Comparison of ENCODE assay signal across 20 cellular contexts in the genomic region with DNA sequence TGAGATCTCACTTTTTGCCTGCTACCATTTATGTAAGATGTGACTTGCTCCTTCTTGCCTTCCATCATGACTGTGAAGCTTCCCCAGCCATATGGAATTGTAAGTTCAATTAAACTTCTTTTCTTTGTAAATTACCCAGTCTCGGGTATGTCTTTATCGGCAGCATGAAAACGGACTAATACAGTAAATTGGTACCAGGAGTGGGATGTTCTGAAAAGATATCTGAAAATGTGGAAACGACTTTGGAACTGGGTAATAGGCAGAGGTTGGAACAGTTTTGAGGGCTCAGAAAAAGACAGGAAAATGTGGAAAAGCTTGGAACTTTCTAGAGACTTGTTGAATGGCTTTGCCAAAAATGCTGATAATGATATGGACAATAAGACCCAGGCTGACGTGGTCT. TPM values are rescaled to one million over a fixed set of nuclear protein-coding genes. Genes with fewer than 3 reads are reported as not detected.
DNase-seq lines count a peak whose midpoint lies in the region; ATAC-seq, FAIRE-seq and TF ChIP-seq lines count a peak whose summit lies in the region.
"Had no signal": no experiment of that assay in that cellular context is flagged by ENCODE, and none has a peak within 500 bp of the region (broad histone marks: within the 10 kb centered on the region; RNA-seq: fewer than 3 reads in every experiment).

No MANE protein-coding gene starts in this region.

- POLR2A ChIA-PET in K562 (lab: Yijun Ruan, JAX): interaction anchor here (1.6 kb wide), 1 partner anchor 20 kb away, joined by 5 read pairs; no protein-coding TSS in a partner anchor

- no peak for TF ChIP-seq POLR2A in K562 (conservative IDR thresholded peaks at IDR 0.05)

- H3K36me3 ChIP-seq in K562 (ENCODE audit: control insufficient read depth, insufficient read depth, low read length) (no peaks in the 10 kb centered on the region), endodermal cell (ENCODE audit: control insufficient read depth, insufficient read depth, low read length) (no peaks in the 10 kb centered on the region)

- no peaks in the 10 kb centered on the region for H3K9me1 ChIP-seq in K562 (ENCODE audit: control insufficient read depth, insufficient read depth, low read length)

- H3K4me3 ChIP-seq in K562 (no peak overlapping the region), endodermal cell (ENCODE audit: low read length) (peak overlapping the region; percentile 45)
- H3K4me3 ChIP-seq: GM23248 had no signal

- H3K4me1 Mint-ChIP-seq in endodermal cell (no peaks in the 10 kb centered on the region), progenitor cell of endocrine pancreas (ENCODE audit: low read depth) (no peaks in the 10 kb centered on the region)
- H3K4me1 Mint-ChIP-seq: CD4-positive, alpha-beta memory T cell had no signal

- peaks cover 3% of the 10 kb centered on the region for H3K27me3 Mint-ChIP-seq in endodermal cell (ENCODE audit: insufficient read depth)
- H3K27me3 Mint-ChIP-seq in progenitor cell of endocrine pancreas: no peaks in the 10 kb centered on the region
- H3K27me3 Mint-ChIP-seq: CD4-positive, alpha-beta memory T cell had no signal

- H3K9me3 ChIP-seq in K562 (replicated peaks; ENCODE audit: control insufficient read depth, insufficient read depth, low read depth, low read length): no peaks in the 10 kb centered on the region; the same call in 1 of the 2 replicates
- H3K9me3 ChIP-seq in endodermal cell (ENCODE audit: control insufficient read depth, low read length): peaks cover 27% of the 10 kb centered on the region

- no peak for ATAC-seq in K562

- no peak for DNase-seq in K562 (ENCODE audit: extremely low read depth in 1 of 4, low spot score in 3 of 4)
- no peak for DNase-seq in endodermal cell
- DNase-seq in progenitor cell of endocrine pancreas (ENCODE audit: low spot score, unreplicated experiment): no peak
- DNase-seq in cerebellum (ENCODE audit: low spot score): no peak
- no peak for DNase-seq in NCI-H748 treated with DMSO at 0.1 percent for 48 hours (lab: John Stamatoyannopoulos, UW)
- DNase-seq in NCI-H1694 treated with DMSO at 0.1 percent for 48 hours (lab: John Stamatoyannopoulos, UW): no peak
- DNase-seq: C1 segment of cervical spinal cord; Calu3; CD4-positive, alpha-beta memory T cell; COR-L47; DMS53; DMS79 treated with DMSO at 0.1 percent for 48 hours; GF-D8; GM23248; H7; HCEC 1CT had no signal

- no peaks in the 10 kb centered on the region for H4K20me1 ChIP-seq in K562 (replicated peaks; ENCODE audit: control insufficient read depth, insufficient read depth, low read length)

- TF ChIP-seq CTCF in K562 (IDR thresholded peaks at IDR 0.05 in 2 of 3, conservative IDR thresholded peaks at IDR 0.05 in 1 of 3; ENCODE audit: insufficient read depth in 2 of 3, low read depth in 1 of 3, low read length in 3 of 3): no peak
- TF ChIP-seq CTCF in endodermal cell (conservative IDR thresholded peaks at IDR 0.05): no peak
- no peak for TF ChIP-seq CTCF in progenitor cell of endocrine pancreas (IDR thresholded peaks at IDR 0.05; ENCODE audit: unreplicated experiment)

- H3K36me3 Mint-ChIP-seq in endodermal cell (ENCODE audit: low read depth) (peaks cover 17% of the 10 kb centered on the region), progenitor cell of endocrine pancreas (ENCODE audit: insufficient read depth) (peaks cover 33% of the 10 kb centered on the region)

- intact Hi-C loops in K562 (cut with micrococcal nuclease): no loop called here

- TF ChIP-seq RAD21 in K562 (CRISPR knock-in tag; conservative IDR thresholded peaks at IDR 0.05 in 1 of 2, IDR thresholded peaks at IDR 0.05 in 1 of 2): no peak

- FAIRE-seq in K562 (lab: Jason Lieb, UNC): no peak
- FAIRE-seq: GM12891, GM18507, H1 had no signal

- H3K9ac ChIP-seq in K562 (ENCODE audit: insufficient read depth in 1 of 2, low read depth in 2 of 2, low read length in 2 of 2) (no peak overlapping the region), endodermal cell (ENCODE audit: extremely low read depth, low read length, poor library complexity, severe bottlenecking) (no peak overlapping the region)
- H3K9ac ChIP-seq: GM23248 had no signal

- no peaks in the 10 kb centered on the region for H3K27me3 ChIP-seq in K562 (ENCODE audit: control insufficient read depth in 2 of 2, insufficient read depth in 2 of 2, low read length in 2 of 2)
- H3K27me3 ChIP-seq in endodermal cell (ENCODE audit: control insufficient read depth, insufficient read depth, low read length, poor library complexity, severe bottlenecking): no peaks in the 10 kb centered on the region

- BruUV-seq in K562 (replicated peaks; lab: Mats Ljungman, UMichigan): no TSS peak

- H3K79me2 ChIP-seq in K562 (ENCODE audit: control insufficient read depth, insufficient read depth, low read length): no peaks in the 10 kb centered on the region

- H3K9me3 Mint-ChIP-seq in endodermal cell (peaks cover 36% of the 10 kb centered on the region), progenitor cell of endocrine pancreas (ENCODE audit: low read depth) (peaks cover 17% of the 10 kb centered on the region)

- H3K27ac ChIP-seq in K562 (ENCODE audit: extremely low read depth, low read depth, low read length) (no peak overlapping the region), endodermal cell (ENCODE audit: low read depth, low read length) (no peak overlapping the region)
- H3K27ac ChIP-seq: GM23248 had no signal

- in situ Hi-C loops in K562 (cut with MboI): no loop called here

- CTCF ChIA-PET in K562 (lab: Yijun Ruan, JAX; ENCODE audit: low intra/inter-chr PET ratio): no interaction called here

- H2AFZ ChIP-seq in K562 (ENCODE audit: low read depth, low read length): no peak overlapping the region
- H2AFZ ChIP-seq: GM23248 had no signal

- 84% methylated on average over 5 of the region's 5 CpGs for WGBS in K562 (ENCODE audit: insufficient coverage, low coverage, missing lambda C conversion rate)
- WGBS in endodermal cell (ENCODE audit: insufficient coverage in 1 of 2, insufficient read length in 1 of 2), 2 experiments: 94 to 98% methylated on average over 5 of the region's 5 CpGs

- H3K4me3 Mint-ChIP-seq in endodermal cell (no peak overlapping the region), progenitor cell of endocrine pancreas (ENCODE audit: low read depth) (no peak overlapping the region)
- H3K4me3 Mint-ChIP-seq: CD4-positive, alpha-beta memory T cell had no signal

- TF ChIP-seq EP300 in K562 (IDR thresholded peaks at IDR 0.05; ENCODE audit: low read length): no peak

- no peak overlapping the region for H3K4me2 ChIP-seq in K562 (ENCODE audit: insufficient read depth, low read length)

- H3K4me1 ChIP-seq in K562 (replicated peaks in 1 of 2; ENCODE audit: control insufficient read depth in 2 of 2, insufficient read depth in 2 of 2, low read length in 2 of 2) (no peaks in the 10 kb centered on the region), endodermal cell (ENCODE audit: control insufficient read depth, insufficient read depth, low read length) (no peaks in the 10 kb centered on the region)

- no peak overlapping the region for H3K27ac Mint-ChIP-seq in endodermal cell
- peak overlapping the region; percentile 38 for H3K27ac Mint-ChIP-seq in progenitor cell of endocrine pancreas
- H3K27ac Mint-ChIP-seq: CD4-positive, alpha-beta memory T cell had no signal

TF ChIP-seq in K562, 482 proteins besides CTCF, POLR2A, EP300 and RAD21 (continues in another document):
- TF ChIP-seq TRIM24 (IDR thresholded peaks at IDR 0.05) (peak in 1 of 2 experiments; percentile 27; a peak in 1 of 4 replicates), ZNF696 (CRISPR knock-in tag; conservative IDR thresholded peaks at IDR 0.05) (no peak), GTF2A2 (tag; IDR thresholded peaks at IDR 0.05) (no peak), ZNF282 (CRISPR knock-in tag; IDR thresholded peaks at IDR 0.05) (no peak), ZBTB1 (CRISPR knock-in tag; IDR thresholded peaks at IDR 0.05; ENCODE audit: borderline replicate concordance, low read depth) (no peak), CBFA2T3 (IDR thresholded peaks at IDR 0.05) (no peak), SLC30A9 (CRISPR knock-in tag; IDR thresholded peaks at IDR 0.05) (no peak), CBX5 (IDR thresholded peaks at IDR 0.05; ENCODE audit: borderline replicate concordance, low read depth) (peak; percentile 54; the same call in 1 of the 2 replicates), ZBTB17 (CRISPR knock-in tag; IDR thresholded peaks at IDR 0.05) (no peak)

RNA-seq across cellular contexts. Expression of gene GARIN1A, which starts 10.6 kb away (rescaled TPM):
- 0.12 and 0.33 TPM in 2 replicates for total RNA-seq in K562 (2011; cell fraction: chromatin; rRNA removed; ENCODE audit: low replicate concordance)
- under 0.01 and 0.13 TPM in 2 replicates for total RNA-seq in K562 (2011; cell fraction: nucleolus; rRNA removed)
- 0.15 TPM in 2 replicates for total RNA-seq in K562 (2011; cell fraction: nucleoplasm; rRNA removed)
- not detected in 2 replicates for total RNA-seq in K562 (2014; rRNA removed)
- total RNA-seq in K562 (2014; rRNA removed; fragmentation: Illumina TruSeq; extraction: Trizol): 0.04 and 0.16 TPM in 2 replicates
- 0.04 and 0.07 TPM in 2 replicates for total RNA-seq in K562 (2015; rRNA removed; fragmentation: Illumina TruSeq; extraction: Trizol)
- 0.25 TPM in 1 of 2 replicates, not detected in the other for total RNA-seq in K562 (2021)
- 0.04 TPM in 1 of 2 replicates, not detected in the other for polyA plus RNA-seq in K562 (2011; rRNA removed)
- polyA plus RNA-seq in K562 (2011; cell fraction: cytosol; rRNA removed): under 0.01 TPM in 1 of 2 replicates, not detected in the other
- 0.06 TPM in 2 replicates for polyA plus RNA-seq in K562 (2011; cell fraction: nucleus; rRNA removed)
- polyA plus RNA-seq in K562 (2012): 0.04 and 0.39 TPM in 2 replicates
- polyA plus RNA-seq in K562 (2014; fragmentation: Illumina TruSeq; extraction: Trizol): not detected in 2 replicates
- polyA plus RNA-seq in K562 (2014; fragmentation: Nextera tagmentation; extraction: Ambion mirVana): under 1 TPM; 0.01 TPM
- 0.41 TPM in 1 of 2 replicates, not detected in the other for polyA plus RNA-seq in K562 (2014; rRNA removed)
- polyA minus RNA-seq in K562 (2011; rRNA and poly(A)+ RNA removed): not detected in 2 replicates
- not detected in 2 replicates for polyA minus RNA-seq in K562 (2011; cell fraction: cytosol; rRNA and poly(A)+ RNA removed)
- not detected in 2 replicates for polyA minus RNA-seq in K562 (2011; cell fraction: nucleus; rRNA and poly(A)+ RNA removed)
- under 1 TPM; 0.15 to 0.64 TPM for total RNA-seq in endodermal cell
- 0.53 TPM for polyA plus RNA-seq in endodermal cell (2013, experiment 1 of 2)
- polyA plus RNA-seq in endodermal cell (2013, experiment 2 of 2): 0.62 TPM
- 5.1 and 7.4 TPM in 2 replicates for total RNA-seq in progenitor cell of endocrine pancreas
- total RNA-seq in cerebellum: 1.9 TPM
- total RNA-seq: A172, H7 had no signal
- polyA plus RNA-seq: H1 had no signal
